8 cellular contexts compared by ENCODE assay signal in the genomic region with DNA sequence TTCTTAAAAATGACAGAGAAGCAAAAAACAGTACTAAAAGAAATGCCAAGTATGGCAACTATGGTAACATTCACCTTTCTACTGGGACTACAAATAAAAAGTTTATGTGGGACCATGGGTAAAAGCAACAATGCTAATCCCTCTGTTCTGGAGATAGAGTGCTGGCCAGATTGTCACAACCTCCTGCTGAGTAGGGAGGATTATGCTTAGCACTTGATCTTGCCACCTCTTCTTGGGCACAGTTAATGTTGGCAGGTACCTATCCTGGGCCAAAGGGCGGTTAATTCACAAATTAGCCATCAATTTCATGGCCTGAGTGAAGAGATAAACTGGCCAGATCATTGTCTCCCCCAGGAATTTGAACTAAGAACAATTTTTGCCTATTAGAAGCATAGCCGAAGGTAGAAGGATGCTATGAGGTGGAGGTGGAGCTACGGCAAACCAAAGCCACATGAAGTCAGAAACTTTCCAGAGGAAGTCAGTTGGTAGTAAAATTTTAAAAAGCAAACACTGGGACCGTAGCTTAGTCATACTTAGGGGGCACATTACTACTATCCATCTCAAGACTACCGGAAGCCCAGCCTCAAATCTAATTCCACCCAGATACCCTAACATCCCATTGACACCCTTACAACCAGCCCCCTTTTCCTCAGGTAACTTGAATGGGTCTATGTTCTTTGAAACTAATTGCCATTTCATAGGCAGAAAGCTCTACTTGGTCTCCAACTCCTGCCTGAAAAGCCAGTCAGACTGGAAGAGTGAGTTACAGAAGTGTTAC.
DNase-seq lines count a peak whose midpoint lies in the region; ATAC-seq and TF ChIP-seq lines count a peak whose summit lies in the region.

No MANE protein-coding gene starts in this region.

- H3K9ac ChIP-seq in OCI-LY3 (ENCODE audit: low read length): peak overlapping the region; percentile 34

- peak; percentile 10 to 27 for DNase-seq in NOMO-1 (lab: John Stamatoyannopoulos, UW; ENCODE audit: unreplicated experiment in 2 of 2)
- DNase-seq in NOMO-1 treated with dmso at 0.1 percent for 144 hours (lab: John Stamatoyannopoulos, UW; ENCODE audit: unreplicated experiment): no peak
- DNase-seq in central memory CD4-positive, alpha-beta T cell: peak; percentile 53
- DNase-seq in NCI-H446 (lab: John Stamatoyannopoulos, UW): no peak

- ATAC-seq in GM21717 (IDR thresholded peaks at IDR 0.05; ENCODE audit: unreplicated experiment) (no peak), HG02798 (IDR thresholded peaks at IDR 0.05; ENCODE audit: poor library complexity, unreplicated experiment) (no peak)

- H4K20me1 ChIP-seq in OCI-LY3 (ENCODE audit: insufficient read depth, low read length): peaks cover 8% of the 10 kb centered on the region; the same call in 1 of the 2 replicates

- peaks cover 19% of the 10 kb centered on the region for H3K36me3 ChIP-seq in OCI-LY3 (replicated peaks; ENCODE audit: low read depth, low read length)

- H3K4me3 ChIP-seq in OCI-LY3 (ENCODE audit: low read length) (peak overlapping the region; percentile 81), skin epidermis (no peak overlapping the region)

- H3K9me3 ChIP-seq in OCI-LY3 (ENCODE audit: insufficient read depth, low read length): no peaks in the 10 kb centered on the region

- no peaks in the 10 kb centered on the region for H3K27me3 ChIP-seq in OCI-LY3 (ENCODE audit: low read depth, low read length)

- H3K27ac ChIP-seq in OCI-LY3 (ENCODE audit: low read length): peak overlapping the region; percentile 42
- peak overlapping the region in 19 of 21 experiments; percentile 10 to 100 (median 61) for H3K27ac ChIP-seq in skin epidermis

- peaks cover 47% of the 10 kb centered on the region for H3K79me2 ChIP-seq in OCI-LY3 (ENCODE audit: low read length)

- no peak for TF ChIP-seq CTCF in OCI-LY3 (IDR thresholded peaks at IDR 0.05; ENCODE audit: low read depth, low read length)

- H3K4me2 ChIP-seq in OCI-LY3 (ENCODE audit: low read length): peak overlapping the region; percentile 84

- no peak overlapping the region for H2AFZ ChIP-seq in OCI-LY3 (ENCODE audit: low read depth, low read length)

- peaks cover 33% of the 10 kb centered on the region for H3K4me1 ChIP-seq in OCI-LY3 (ENCODE audit: low read length)

Comparison
In these comparisons a context has a peak if more than half of its experiments do, and no peak if none do; other contexts are left out.
1. DNase-seq: peak in NOMO-1 (2 of 2) and central memory CD4-positive, alpha-beta T cell (single experiment); none in NOMO-1 treated with dmso at 0.1 percent for 144 hours (single experiment) and NCI-H446 (0 of 2).